ENCODE assay signal across 9 cellular contexts in the genomic region with DNA sequence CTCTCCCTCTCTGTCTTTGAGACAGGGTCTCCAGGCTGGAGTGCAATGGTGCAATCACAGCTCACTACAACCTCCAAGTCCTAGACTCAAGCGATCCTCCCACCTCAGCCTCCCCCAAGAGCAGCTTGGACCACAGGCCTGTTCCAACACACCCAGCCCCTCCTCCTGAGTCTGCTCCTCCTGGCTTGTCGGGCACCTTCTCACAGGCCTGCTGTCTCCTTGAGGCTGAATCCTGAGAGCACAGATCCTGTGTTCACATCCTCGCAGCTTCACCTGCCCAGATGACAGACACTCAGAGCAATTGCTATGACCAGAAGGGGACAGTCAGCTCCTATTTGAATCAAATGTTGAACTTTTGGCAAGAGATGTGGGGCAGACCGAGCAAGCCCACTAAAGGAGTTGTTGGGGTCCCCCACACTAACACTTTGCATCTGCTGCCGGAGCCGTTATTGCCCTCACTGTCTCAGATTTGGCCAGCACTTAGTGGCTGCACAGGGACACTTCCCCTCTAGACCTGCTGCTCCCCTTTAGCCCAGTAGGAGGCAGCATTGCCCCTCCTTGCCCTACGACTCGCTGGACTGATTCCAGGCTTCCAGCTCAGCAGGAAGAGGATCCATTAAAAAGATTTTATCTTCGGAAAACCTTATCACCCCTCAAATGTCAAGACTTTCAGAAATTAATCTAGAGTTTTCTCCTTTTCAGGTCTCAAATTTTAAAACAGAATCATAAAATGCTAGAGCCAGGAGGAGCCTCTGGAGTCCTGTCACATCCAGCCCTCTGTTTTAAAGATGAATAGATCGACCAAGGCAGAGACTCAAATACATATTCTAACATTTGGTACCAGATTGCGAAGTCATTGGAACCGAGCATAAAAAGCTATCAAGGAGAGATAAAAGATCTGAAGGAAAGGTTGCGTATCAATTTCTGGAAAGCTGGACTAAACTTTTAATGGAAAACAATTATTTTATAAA.
DNase-seq lines count a peak whose midpoint lies in the region; ATAC-seq and TF ChIP-seq lines count a peak whose summit lies in the region.
"Had no signal": no experiment of that assay in that cellular context is flagged by ENCODE, and none has a peak within 500 bp of the region (broad histone marks: within the 10 kb centered on the region; RNA-seq: fewer than 3 reads in every experiment).

No MANE protein-coding gene starts in this region.

- H3K4me3 Mint-ChIP-seq in activated T-cell treated with anti-CD3 and anti-CD28 coated beads, Interleukin-2, amount 50 U/mL, for 24 hours: no peak overlapping the region
- no peak overlapping the region for H3K4me3 Mint-ChIP-seq in nephron progenitor cell
- H3K4me3 Mint-ChIP-seq: IgD-negative memory B cell had no signal

- no peak overlapping the region for H3K9ac ChIP-seq in OCI-LY1 (ENCODE audit: low read length)
- no peak overlapping the region for H3K9ac ChIP-seq in fibroblast of lung (ENCODE audit: insufficient read depth, low read length)

- no peaks in the 10 kb centered on the region for H3K9me3 ChIP-seq in OCI-LY1 (ENCODE audit: low read length)
- H3K9me3 ChIP-seq in fibroblast of lung (ENCODE audit: control insufficient read depth, insufficient read depth, low read depth, low read length): no peaks in the 10 kb centered on the region

- no peaks in the 10 kb centered on the region for H4K20me1 ChIP-seq in OCI-LY1 (ENCODE audit: insufficient read depth, low read length)
- H4K20me1 ChIP-seq in fibroblast of lung (ENCODE audit: control insufficient read depth, extremely low read depth, insufficient read depth, low read length): no peaks in the 10 kb centered on the region

- no peaks in the 10 kb centered on the region for H3K79me2 ChIP-seq in OCI-LY1 (ENCODE audit: insufficient read depth, low read length)
- no peaks in the 10 kb centered on the region for H3K79me2 ChIP-seq in fibroblast of lung (ENCODE audit: control insufficient read depth, insufficient read depth, low read length)

- DNase-seq in AG09319 (ENCODE audit: extremely low read depth, low read depth) (peak; percentile 31), fibroblast of lung (ENCODE audit: low read depth in 2 of 2) (peak; percentile 44 to 71), nephron progenitor cell (peak; percentile 81), substantia nigra (lab: John Stamatoyannopoulos, UW) (peak in 45 of 49 donors; percentile 2 to 70 (median 40))
- peak; percentile 75 for DNase-seq in activated T-cell treated with anti-CD3 and anti-CD28 coated beads, Interleukin-2, amount 50 U/mL, for 24 hours

- no peak overlapping the region for H2AFZ ChIP-seq in OCI-LY1 (ENCODE audit: low read length)
- H2AFZ ChIP-seq in fibroblast of lung (ENCODE audit: low read length): no peak overlapping the region

- H3K27ac ChIP-seq in OCI-LY1 (ENCODE audit: low read depth, low read length, poor library complexity, severe bottlenecking) (no peak overlapping the region), fibroblast of lung (ENCODE audit: insufficient read depth, low read length) (no peak overlapping the region), substantia nigra (ENCODE audit: low read depth, low read length, poor library complexity, severe bottlenecking) (no peak overlapping the region)

- no peaks in the 10 kb centered on the region for H3K9me2 ChIP-seq in OCI-LY1 (ENCODE audit: low read depth, low read length)

- H3K27me3 Mint-ChIP-seq in activated T-cell treated with anti-CD3 and anti-CD28 coated beads, Interleukin-2, amount 50 U/mL, for 24 hours: peaks cover 13% of the 10 kb centered on the region
- H3K27me3 Mint-ChIP-seq in nephron progenitor cell (ENCODE audit: low read depth, poor library complexity): no peaks in the 10 kb centered on the region

- ATAC-seq in GM18517 (IDR thresholded peaks at IDR 0.05; ENCODE audit: unreplicated experiment) (peak; percentile 60), HG03469 (IDR thresholded peaks at IDR 0.05; ENCODE audit: unreplicated experiment) (peak; percentile 70)

- no peak overlapping the region for H3K27ac Mint-ChIP-seq in activated T-cell treated with anti-CD3 and anti-CD28 coated beads, Interleukin-2, amount 50 U/mL, for 24 hours
- H3K27ac Mint-ChIP-seq in nephron progenitor cell: no peak overlapping the region
- H3K27ac Mint-ChIP-seq: IgD-negative memory B cell had no signal

- no peaks in the 10 kb centered on the region for H3K4me1 ChIP-seq in OCI-LY1 (ENCODE audit: insufficient read depth, low read length, severe bottlenecking)
- H3K4me1 ChIP-seq in fibroblast of lung (ENCODE audit: control insufficient read depth, extremely low read depth, insufficient read depth, low read length): no peaks in the 10 kb centered on the region

- no peak overlapping the region for H3K4me2 ChIP-seq in OCI-LY1 (ENCODE audit: low read length)
- H3K4me2 ChIP-seq in fibroblast of lung (ENCODE audit: extremely low read depth, insufficient read depth, low read length): peak overlapping the region; percentile 47

- H3K36me3 ChIP-seq in OCI-LY1 (ENCODE audit: insufficient read depth, low read length) (no peaks in the 10 kb centered on the region), fibroblast of lung (ENCODE audit: control insufficient read depth, insufficient read depth, low read length) (no peaks in the 10 kb centered on the region)

- H3F3A ChIP-seq in OCI-LY1 (ENCODE audit: insufficient read depth, low read length): no peaks in the 10 kb centered on the region

- H3K4me1 Mint-ChIP-seq in activated T-cell treated with anti-CD3 and anti-CD28 coated beads, Interleukin-2, amount 50 U/mL, for 24 hours (ENCODE audit: low read depth): no peaks in the 10 kb centered on the region
- H3K4me1 Mint-ChIP-seq in nephron progenitor cell: peaks cover 17% of the 10 kb centered on the region
- H3K4me1 Mint-ChIP-seq: IgD-negative memory B cell had no signal

- H3K27me3 ChIP-seq in OCI-LY1 (ENCODE audit: insufficient read depth, low read length) (no peaks in the 10 kb centered on the region), fibroblast of lung (ENCODE audit: control insufficient read depth, insufficient read depth, low read length) (no peaks in the 10 kb centered on the region)

- H3K36me3 Mint-ChIP-seq in activated T-cell treated with anti-CD3 and anti-CD28 coated beads, Interleukin-2, amount 50 U/mL, for 24 hours (ENCODE audit: low read depth): no peaks in the 10 kb centered on the region
- H3K36me3 Mint-ChIP-seq in nephron progenitor cell (ENCODE audit: low read depth): no peaks in the 10 kb centered on the region
- H3K36me3 Mint-ChIP-seq: IgD-negative memory B cell had no signal

- H3K9me3 Mint-ChIP-seq in activated T-cell treated with anti-CD3 and anti-CD28 coated beads, Interleukin-2, amount 50 U/mL, for 24 hours: no peaks in the 10 kb centered on the region
- H3K9me3 Mint-ChIP-seq in nephron progenitor cell: peaks cover 7% of the 10 kb centered on the region
- H3K9me3 Mint-ChIP-seq: IgD-negative memory B cell had no signal

- H3K4me3 ChIP-seq in OCI-LY1 (ENCODE audit: low read depth, low read length, poor library complexity, severe bottlenecking) (no peak overlapping the region), fibroblast of lung (replicated peaks in 1 of 4; ENCODE audit: control extremely low read depth in 1 of 4, insufficient read depth in 1 of 4, low read depth in 3 of 4, low read length in 4 of 4) (peak overlapping the region in 1 of 4 experiments; percentile 34)

- TF ChIP-seq CTCF in AG09319 (IDR thresholded peaks at IDR 0.05; ENCODE audit: low read depth, low read length) (peak; percentile 99), OCI-LY1 (IDR thresholded peaks at IDR 0.05; ENCODE audit: low read length) (peak; percentile 94), fibroblast of lung (conservative IDR thresholded peaks at IDR 0.05 in 1 of 2, IDR thresholded peaks at IDR 0.05 in 1 of 2; ENCODE audit: low read depth in 1 of 2, low read length in 2 of 2) (peak; percentile 98), nephron progenitor cell (IDR thresholded peaks at IDR 0.05) (peak; percentile 90)

Comparison
In these comparisons a context has a peak if more than half of its experiments do, and no peak if none do; other contexts are left out.
1. DNase-seq: peak in every context shown above with its lines; median percentile 81 in nephron progenitor cell; 75 in activated T-cell treated with anti-CD3 and anti-CD28 coated beads, Interleukin-2, amount 50 U/mL, for 24 hours; 58 in fibroblast of lung; 40 in substantia nigra; 31 in AG09319.